ENCODE assay signal across 1 cellular context in genomic region chr20:35232575-35232974, GRCh38.
TF ChIP-seq lines count a peak whose summit lies in the region.

No MANE protein-coding gene starts in this region.

TF ChIP-seq in GM23338, 12 proteins besides CTCF, POLR2A, EP300 and RAD21 (continued from another document):
- TF ChIP-seq ZNF462 (CRISPR knock-in tag; IDR thresholded peaks at IDR 0.05) = no peak
- no peak for TF ChIP-seq NANOG (IDR thresholded peaks at IDR 0.05; ENCODE audit: borderline replicate concordance)
- no peak for TF ChIP-seq EZH2phosphoT487 (IDR thresholded peaks at IDR 0.05; ENCODE audit: unreplicated experiment)
- no peak for TF ChIP-seq POLR2AphosphoS5 (IDR thresholded peaks at IDR 0.05; ENCODE audit: low read depth)
- TF ChIP-seq REST (IDR thresholded peaks at IDR 0.05; ENCODE audit: unreplicated experiment) = no peak
- TF ChIP-seq ZNF331 (CRISPR knock-in tag; IDR thresholded peaks at IDR 0.05; ENCODE audit: low read depth) = no peak
- TF ChIP-seq ETS1 (IDR thresholded peaks at IDR 0.05) = no peak
